Comparison of ENCODE assay signal across 1 cellular context in the genomic region with DNA sequence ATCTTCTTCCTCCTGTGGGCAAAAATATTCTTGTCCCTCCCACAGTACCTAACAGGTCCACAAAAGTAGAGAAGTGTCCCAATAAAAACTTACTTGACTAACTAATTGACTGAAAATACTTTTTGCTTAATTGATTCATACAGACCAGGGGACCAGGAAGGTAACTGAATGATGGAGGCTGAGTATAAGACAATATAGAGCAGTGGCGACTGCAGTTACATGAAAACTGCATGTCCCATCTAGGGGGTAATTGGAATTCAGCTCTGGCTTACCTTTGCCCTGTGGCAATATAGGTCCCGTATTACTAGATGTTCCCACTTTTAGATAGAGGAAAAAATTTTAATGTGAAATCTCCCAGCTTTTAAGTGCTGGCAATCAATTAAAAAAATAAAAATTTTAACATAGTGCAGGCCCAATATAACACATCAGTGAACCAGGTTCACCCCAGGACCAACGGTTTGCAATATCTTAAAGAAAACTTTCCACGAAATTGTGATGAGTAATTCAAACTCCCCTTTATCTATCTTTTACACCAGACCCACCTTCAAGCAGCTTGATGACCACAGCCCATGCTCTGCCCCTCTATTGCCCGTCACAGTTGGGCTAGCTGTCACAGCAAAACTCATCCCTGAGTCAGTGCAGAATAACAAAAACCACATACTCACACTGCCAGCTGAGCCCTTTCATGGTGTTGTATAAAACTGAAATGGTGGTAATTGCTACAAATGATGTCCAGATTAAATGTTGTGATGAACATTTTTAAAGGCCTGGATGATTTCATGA.
TF ChIP-seq lines count a peak whose summit lies in the region.

No MANE protein-coding gene starts in this region.

TF ChIP-seq in K562, 482 proteins besides CTCF, POLR2A, EP300 and RAD21 (continued from another document and continues in another):
- TF ChIP-seq, protein P1, sequence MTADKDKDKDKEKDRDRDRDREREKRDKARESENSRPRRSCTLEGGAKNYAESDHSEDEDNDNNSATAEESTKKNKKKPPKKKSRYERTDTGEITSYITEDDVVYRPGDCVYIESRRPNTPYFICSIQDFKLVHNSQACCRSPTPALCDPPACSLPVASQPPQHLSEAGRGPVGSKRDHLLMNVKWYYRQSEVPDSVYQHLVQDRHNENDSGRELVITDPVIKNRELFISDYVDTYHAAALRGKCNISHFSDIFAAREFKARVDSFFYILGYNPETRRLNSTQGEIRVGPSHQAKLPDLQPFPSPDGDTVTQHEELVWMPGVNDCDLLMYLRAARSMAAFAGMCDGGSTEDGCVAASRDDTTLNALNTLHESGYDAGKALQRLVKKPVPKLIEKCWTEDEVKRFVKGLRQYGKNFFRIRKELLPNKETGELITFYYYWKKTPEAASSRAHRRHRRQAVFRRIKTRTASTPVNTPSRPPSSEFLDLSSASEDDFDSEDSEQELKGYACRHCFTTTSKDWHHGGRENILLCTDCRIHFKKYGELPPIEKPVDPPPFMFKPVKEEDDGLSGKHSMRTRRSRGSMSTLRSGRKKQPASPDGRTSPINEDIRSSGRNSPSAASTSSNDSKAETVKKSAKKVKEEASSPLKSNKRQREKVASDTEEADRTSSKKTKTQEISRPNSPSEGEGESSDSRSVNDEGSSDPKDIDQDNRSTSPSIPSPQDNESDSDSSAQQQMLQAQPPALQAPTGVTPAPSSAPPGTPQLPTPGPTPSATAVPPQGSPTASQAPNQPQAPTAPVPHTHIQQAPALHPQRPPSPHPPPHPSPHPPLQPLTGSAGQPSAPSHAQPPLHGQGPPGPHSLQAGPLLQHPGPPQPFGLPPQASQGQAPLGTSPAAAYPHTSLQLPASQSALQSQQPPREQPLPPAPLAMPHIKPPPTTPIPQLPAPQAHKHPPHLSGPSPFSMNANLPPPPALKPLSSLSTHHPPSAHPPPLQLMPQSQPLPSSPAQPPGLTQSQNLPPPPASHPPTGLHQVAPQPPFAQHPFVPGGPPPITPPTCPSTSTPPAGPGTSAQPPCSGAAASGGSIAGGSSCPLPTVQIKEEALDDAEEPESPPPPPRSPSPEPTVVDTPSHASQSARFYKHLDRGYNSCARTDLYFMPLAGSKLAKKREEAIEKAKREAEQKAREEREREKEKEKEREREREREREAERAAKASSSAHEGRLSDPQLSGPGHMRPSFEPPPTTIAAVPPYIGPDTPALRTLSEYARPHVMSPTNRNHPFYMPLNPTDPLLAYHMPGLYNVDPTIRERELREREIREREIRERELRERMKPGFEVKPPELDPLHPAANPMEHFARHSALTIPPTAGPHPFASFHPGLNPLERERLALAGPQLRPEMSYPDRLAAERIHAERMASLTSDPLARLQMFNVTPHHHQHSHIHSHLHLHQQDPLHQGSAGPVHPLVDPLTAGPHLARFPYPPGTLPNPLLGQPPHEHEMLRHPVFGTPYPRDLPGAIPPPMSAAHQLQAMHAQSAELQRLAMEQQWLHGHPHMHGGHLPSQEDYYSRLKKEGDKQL (CRISPR knock-in tag; IDR thresholded peaks at IDR 0.05; ENCODE audit: borderline replicate concordance), result no peak
- TF ChIP-seq ZNF766 (CRISPR knock-in tag; conservative IDR thresholded peaks at IDR 0.05), result no peak
- no peak for TF ChIP-seq NONO (IDR thresholded peaks at IDR 0.05; ENCODE audit: low read depth in 2 of 2, low read length in 1 of 2)
- no peak for TF ChIP-seq ETV5 (CRISPR knock-in tag; IDR thresholded peaks at IDR 0.05; ENCODE audit: low read depth)
- no peak for TF ChIP-seq STAT5B (CRISPR knock-in tag; IDR thresholded peaks at IDR 0.05)
- TF ChIP-seq CBFB (CRISPR knock-in tag; IDR thresholded peaks at IDR 0.05), result no peak
- TF ChIP-seq, protein P2, sequence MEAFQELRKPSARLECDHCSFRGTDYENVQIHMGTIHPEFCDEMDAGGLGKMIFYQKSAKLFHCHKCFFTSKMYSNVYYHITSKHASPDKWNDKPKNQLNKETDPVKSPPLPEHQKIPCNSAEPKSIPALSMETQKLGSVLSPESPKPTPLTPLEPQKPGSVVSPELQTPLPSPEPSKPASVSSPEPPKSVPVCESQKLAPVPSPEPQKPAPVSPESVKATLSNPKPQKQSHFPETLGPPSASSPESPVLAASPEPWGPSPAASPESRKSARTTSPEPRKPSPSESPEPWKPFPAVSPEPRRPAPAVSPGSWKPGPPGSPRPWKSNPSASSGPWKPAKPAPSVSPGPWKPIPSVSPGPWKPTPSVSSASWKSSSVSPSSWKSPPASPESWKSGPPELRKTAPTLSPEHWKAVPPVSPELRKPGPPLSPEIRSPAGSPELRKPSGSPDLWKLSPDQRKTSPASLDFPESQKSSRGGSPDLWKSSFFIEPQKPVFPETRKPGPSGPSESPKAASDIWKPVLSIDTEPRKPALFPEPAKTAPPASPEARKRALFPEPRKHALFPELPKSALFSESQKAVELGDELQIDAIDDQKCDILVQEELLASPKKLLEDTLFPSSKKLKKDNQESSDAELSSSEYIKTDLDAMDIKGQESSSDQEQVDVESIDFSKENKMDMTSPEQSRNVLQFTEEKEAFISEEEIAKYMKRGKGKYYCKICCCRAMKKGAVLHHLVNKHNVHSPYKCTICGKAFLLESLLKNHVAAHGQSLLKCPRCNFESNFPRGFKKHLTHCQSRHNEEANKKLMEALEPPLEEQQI (IDR thresholded peaks at IDR 0.05), result no peak
- TF ChIP-seq DPF2 (IDR thresholded peaks at IDR 0.05), result peak; percentile 93
- peak; percentile 96 for TF ChIP-seq FOSL1 (tag; conservative IDR thresholded peaks at IDR 0.05)
- TF ChIP-seq HNRNPL (IDR thresholded peaks at IDR 0.05; ENCODE audit: low read depth, low read length), result no peak
- TF ChIP-seq ERF (CRISPR knock-in tag; IDR thresholded peaks at IDR 0.05), result no peak
- TF ChIP-seq NFYB (IDR thresholded peaks at IDR 0.05; ENCODE audit: extremely low read depth, insufficient read length), result no peak
- no peak for TF ChIP-seq NR1H2 (CRISPR knock-in tag; IDR thresholded peaks at IDR 0.05)
- no peak for TF ChIP-seq ELF4 (CRISPR knock-in tag; IDR thresholded peaks at IDR 0.05)
- TF ChIP-seq ZNF41 (CRISPR knock-in tag; conservative IDR thresholded peaks at IDR 0.05), result no peak
- peak; percentile 43; the same call in 1 of the 2 replicates for TF ChIP-seq SOX6 (IDR thresholded peaks at IDR 0.05)
- TF ChIP-seq HIVEP1 (CRISPR knock-in tag; IDR thresholded peaks at IDR 0.05), result no peak
- no peak for TF ChIP-seq L3MBTL2 (IDR thresholded peaks at IDR 0.05)
- peak; percentile 50; the same call in 1 of the 2 replicates for TF ChIP-seq JUN (IDR thresholded peaks at IDR 0.05; ENCODE audit: borderline replicate concordance, low read depth, low read length)
- no peak for TF ChIP-seq JUN (CRISPR knock-in tag; IDR thresholded peaks at IDR 0.05; ENCODE audit: borderline replicate concordance)
- no peak for TF ChIP-seq HSF4 (CRISPR knock-in tag; IDR thresholded peaks at IDR 0.05; ENCODE audit: borderline replicate concordance)
- TF ChIP-seq, protein P3, sequence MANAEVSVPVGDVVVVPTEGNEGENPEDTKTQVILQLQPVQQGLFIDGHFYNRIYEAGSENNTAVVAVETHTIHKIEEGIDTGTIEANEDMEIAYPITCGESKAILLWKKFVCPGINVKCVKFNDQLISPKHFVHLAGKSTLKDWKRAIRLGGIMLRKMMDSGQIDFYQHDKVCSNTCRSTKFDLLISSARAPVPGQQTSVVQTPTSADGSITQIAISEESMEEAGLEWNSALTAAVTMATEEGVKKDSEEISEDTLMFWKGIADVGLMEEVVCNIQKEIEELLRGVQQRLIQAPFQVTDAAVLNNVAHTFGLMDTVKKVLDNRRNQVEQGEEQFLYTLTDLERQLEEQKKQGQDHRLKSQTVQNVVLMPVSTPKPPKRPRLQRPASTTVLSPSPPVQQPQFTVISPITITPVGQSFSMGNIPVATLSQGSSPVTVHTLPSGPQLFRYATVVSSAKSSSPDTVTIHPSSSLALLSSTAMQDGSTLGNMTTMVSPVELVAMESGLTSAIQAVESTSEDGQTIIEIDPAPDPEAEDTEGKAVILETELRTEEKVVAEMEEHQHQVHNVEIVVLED (CRISPR knock-in tag; IDR thresholded peaks at IDR 0.05), result no peak
- TF ChIP-seq BACH1 (tag; IDR thresholded peaks at IDR 0.05), result no peak
- no peak for TF ChIP-seq HNRNPH1 (optimal IDR thresholded peaks at IDR 0.05; ENCODE audit: low read depth, low read length)
- TF ChIP-seq KDM1A (IDR thresholded peaks at IDR 0.05), result peak; percentile 53 to 65; a peak in 3 of 4 replicates
- TF ChIP-seq ELF2 (CRISPR knock-in tag; IDR thresholded peaks at IDR 0.05), result no peak
- TF ChIP-seq, protein P4, sequence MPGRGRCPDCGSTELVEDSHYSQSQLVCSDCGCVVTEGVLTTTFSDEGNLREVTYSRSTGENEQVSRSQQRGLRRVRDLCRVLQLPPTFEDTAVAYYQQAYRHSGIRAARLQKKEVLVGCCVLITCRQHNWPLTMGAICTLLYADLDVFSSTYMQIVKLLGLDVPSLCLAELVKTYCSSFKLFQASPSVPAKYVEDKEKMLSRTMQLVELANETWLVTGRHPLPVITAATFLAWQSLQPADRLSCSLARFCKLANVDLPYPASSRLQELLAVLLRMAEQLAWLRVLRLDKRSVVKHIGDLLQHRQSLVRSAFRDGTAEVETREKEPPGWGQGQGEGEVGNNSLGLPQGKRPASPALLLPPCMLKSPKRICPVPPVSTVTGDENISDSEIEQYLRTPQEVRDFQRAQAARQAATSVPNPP (IDR thresholded peaks at IDR 0.05; ENCODE audit: borderline replicate concordance, insufficient read depth, insufficient read length), result no peak
- no peak for TF ChIP-seq MGA (IDR thresholded peaks at IDR 0.05)
- TF ChIP-seq FOXA1 (IDR thresholded peaks at IDR 0.05; ENCODE audit: borderline replicate concordance), result no peak
- TF ChIP-seq SMAD1 (IDR thresholded peaks at IDR 0.05; ENCODE audit: low read depth, low read length, partially characterized antibody), result no peak
- TF ChIP-seq EGR1 (conservative IDR thresholded peaks at IDR 0.05), result no peak
- TF ChIP-seq ZNF277 (CRISPR knock-in tag; IDR thresholded peaks at IDR 0.05; ENCODE audit: borderline replicate concordance), result no peak
